Comparison of ENCODE assay signal across 34 cellular contexts in genomic region chr3:102577390-102577789, GRCh38.
"Had no signal": no experiment of that assay in that cellular context is flagged by ENCODE, and none has a peak within 500 bp of the region (broad histone marks: within the 10 kb centered on the region; RNA-seq: fewer than 3 reads in every experiment).

No MANE protein-coding gene starts in this region.

- H3K4me3 Mint-ChIP-seq: activated B cell treated with CpG ODN at 0.5 μM for 24 hours; activated CD8-positive, alpha-beta memory T cell treated with anti-CD3 and anti-CD28 coated beads, Interleukin-2, amount 10 ng/mL, durations not matched to agents 7 days and 5 days; activated CD8-positive, alpha-beta T cell treated with anti-CD3 and anti-CD28 coated beads for 36 hours; activated naive CD4-positive, alpha-beta T cell treated with anti-CD3 and anti-CD28 coated beads for 36 hours; activated naive CD4-positive, alpha-beta T cell treated with anti-CD3 and anti-CD28 coated beads, Interleukin-2, amount 50 U/mL, for 24 hours; activated naive CD8-positive, alpha-beta T cell treated with anti-CD3 and anti-CD28 coated beads for 36 hours; activated naive CD8-positive, alpha-beta T cell treated with anti-CD3 and anti-CD28 coated beads, Interleukin-2, amount 50 U/mL, for 24 hours; activated T-helper 1 cell treated with anti-CD3 and anti-CD28 coated beads, Interleukin-12 subunit alpha, Interleukin-12 subunit beta, Interleukin-2, Interleukin-4 antibody, amounts not matched to agents 30 ng/mL and 10 ng/mL and 1 ng/mL, durations not matched to agents 14 hours and 24 hours and 36 hours; brain had no signal

- H3K4me1 ChIP-seq: adrenal gland, breast epithelium, colonic mucosa, esophagus squamous epithelium, gastroesophageal sphincter, heart right ventricle had no signal

- H3K4me3 ChIP-seq: adrenal gland, breast epithelium, cardiac muscle cell, colonic mucosa, esophagus squamous epithelium, gastroesophageal sphincter, heart right ventricle had no signal

- H3K27ac ChIP-seq: adrenal gland, breast epithelium, cardiac muscle cell, colonic mucosa, epithelial cell of prostate, esophagus squamous epithelium, gastroesophageal sphincter, heart right ventricle, WERI-Rb-1 had no signal

- ATAC-seq: activated CD4-positive, CD25-positive, alpha-beta regulatory T cell treated with anti-CD3 and anti-CD28 coated beads, Interleukin-2, amount 50 U/mL, for 24 hours; activated CD8-positive, alpha-beta memory T cell treated with anti-CD3 and anti-CD28 coated beads, Interleukin-2, amount 10 ng/mL, durations not matched to agents 7 days and 5 days; activated CD8-positive, alpha-beta T cell treated with anti-CD3 and anti-CD28 coated beads for 36 hours; activated naive CD8-positive, alpha-beta T cell treated with anti-CD3 and anti-CD28 coated beads, Interleukin-2, amount 50 U/mL, for 24 hours; gastroesophageal sphincter; heart right ventricle had no signal

- H3K9me3 Mint-ChIP-seq: activated B cell treated with CpG ODN at 0.5 μM for 24 hours; activated CD8-positive, alpha-beta T cell treated with anti-CD3 and anti-CD28 coated beads for 36 hours; activated naive CD4-positive, alpha-beta T cell treated with anti-CD3 and anti-CD28 coated beads for 36 hours; activated naive CD4-positive, alpha-beta T cell treated with anti-CD3 and anti-CD28 coated beads, Interleukin-2, amount 50 U/mL, for 24 hours; activated naive CD8-positive, alpha-beta T cell treated with anti-CD3 and anti-CD28 coated beads for 36 hours; activated naive CD8-positive, alpha-beta T cell treated with anti-CD3 and anti-CD28 coated beads, Interleukin-2, amount 50 U/mL, for 24 hours; activated T-helper 1 cell treated with anti-CD3 and anti-CD28 coated beads, Interleukin-12 subunit alpha, Interleukin-12 subunit beta, Interleukin-2, Interleukin-4 antibody, amounts not matched to agents 30 ng/mL and 10 ng/mL and 1 ng/mL, durations not matched to agents 14 hours and 24 hours and 36 hours; activated T-helper 2 cell treated with anti-CD3 and anti-CD28 coated beads, Interferon-gamma antibody, Interleukin-2, Interleukin-4, amounts not matched to agents 10 μg/mL and 5 μg/mL and 100 μg/mL, durations not matched to agents 14 hours and 24 hours and 36 hours; brain had no signal

- H3K36me3 Mint-ChIP-seq: activated CD8-positive, alpha-beta memory T cell treated with anti-CD3 and anti-CD28 coated beads, Interleukin-2, amount 10 ng/mL, durations not matched to agents 7 days and 5 days; activated naive CD4-positive, alpha-beta T cell treated with anti-CD3 and anti-CD28 coated beads, Interleukin-2, amount 50 U/mL, for 24 hours; activated naive CD8-positive, alpha-beta T cell treated with anti-CD3 and anti-CD28 coated beads for 36 hours; brain had no signal

- DNase-seq: activated B cell treated with CpG ODN at 0.5 μM for 24 hours; activated CD4-positive, alpha-beta T cell treated with anti-CD3 and anti-CD28 coated beads for 48 hours; activated CD4-positive, alpha-beta T cell treated with anti-CD3 and anti-CD28 coated beads, Interleukin-2, amount 50 U/mL, for 1 hour; activated CD4-positive, alpha-beta T cell treated with anti-CD3 and anti-CD28 coated beads, Interleukin-2, amount 50 U/mL, for 48 hours; activated CD8-positive, alpha-beta memory T cell treated with anti-CD3 and anti-CD28 coated beads, Interleukin-2, amount 10 ng/mL, durations not matched to agents 7 days and 5 days; activated CD8-positive, alpha-beta memory T cell treated with anti-CD3 and anti-CD28 coated beads, Interleukin-2, amount 50 U/mL, for 4 hours; activated CD8-positive, alpha-beta T cell treated with anti-CD3 and anti-CD28 coated beads for 36 hours; activated effector memory CD4-positive, alpha-beta T cell treated with anti-CD3 and anti-CD28 coated beads, Interleukin-2, amount 50 U/mL, for 16 hours; activated naive CD4-positive, alpha-beta T cell treated with anti-CD3 and anti-CD28 coated beads for 36 hours; activated naive CD8-positive, alpha-beta T cell treated with anti-CD3 and anti-CD28 coated beads for 36 hours; activated naive CD8-positive, alpha-beta T cell treated with anti-CD3 and anti-CD28 coated beads, Interleukin-2, amount 50 U/mL, for 24 hours; activated T-cell treated with anti-CD3 and anti-CD28 coated beads, Interleukin-2, amount 50 U/mL, for 1 hour; activated T-cell treated with anti-CD3 and anti-CD28 coated beads, Interleukin-2, amount 50 U/mL, for 48 hours; adrenal gland; amygdala; aorta; central memory CD4-positive, alpha-beta T cell; cerebellar nuclear complex; colonic mucosa; effector CD8-positive, alpha-beta T cell; esophagus squamous epithelium; foreskin melanocyte; heart right ventricle; T-helper 2 cell; WERI-Rb-1 had no signal

- H3K27ac Mint-ChIP-seq: activated B cell treated with CpG ODN at 0.5 μM for 24 hours; activated CD8-positive, alpha-beta memory T cell treated with anti-CD3 and anti-CD28 coated beads, Interleukin-2, amount 10 ng/mL, durations not matched to agents 7 days and 5 days; activated CD8-positive, alpha-beta T cell treated with anti-CD3 and anti-CD28 coated beads for 36 hours; activated naive CD4-positive, alpha-beta T cell treated with anti-CD3 and anti-CD28 coated beads for 36 hours; activated naive CD4-positive, alpha-beta T cell treated with anti-CD3 and anti-CD28 coated beads, Interleukin-2, amount 50 U/mL, for 24 hours; activated naive CD8-positive, alpha-beta T cell treated with anti-CD3 and anti-CD28 coated beads for 36 hours; activated naive CD8-positive, alpha-beta T cell treated with anti-CD3 and anti-CD28 coated beads, Interleukin-2, amount 50 U/mL, for 24 hours; activated T-helper 1 cell treated with anti-CD3 and anti-CD28 coated beads, Interleukin-12 subunit alpha, Interleukin-12 subunit beta, Interleukin-2, Interleukin-4 antibody, amounts not matched to agents 30 ng/mL and 10 ng/mL and 1 ng/mL, durations not matched to agents 14 hours and 24 hours and 36 hours; activated T-helper 2 cell treated with anti-CD3 and anti-CD28 coated beads, Interferon-gamma antibody, Interleukin-2, Interleukin-4, amounts not matched to agents 10 μg/mL and 5 μg/mL and 100 μg/mL, durations not matched to agents 14 hours and 24 hours and 36 hours; brain had no signal

- H3K27me3 ChIP-seq: adrenal gland, breast epithelium, cardiac muscle cell, colonic mucosa, esophagus squamous epithelium, gastroesophageal sphincter, heart right ventricle had no signal

- H3K9me3 ChIP-seq: adrenal gland, breast epithelium, colonic mucosa, esophagus squamous epithelium, gastroesophageal sphincter, heart right ventricle had no signal

- H3K27me3 Mint-ChIP-seq: activated naive CD8-positive, alpha-beta T cell treated with anti-CD3 and anti-CD28 coated beads for 36 hours; activated naive CD8-positive, alpha-beta T cell treated with anti-CD3 and anti-CD28 coated beads, Interleukin-2, amount 50 U/mL, for 24 hours; brain had no signal

- H3K36me3 ChIP-seq: adrenal gland, breast epithelium, cardiac muscle cell, colonic mucosa, esophagus squamous epithelium, gastroesophageal sphincter, heart right ventricle, WERI-Rb-1 had no signal

- H3K4me1 Mint-ChIP-seq: activated B cell treated with CpG ODN at 0.5 μM for 24 hours; activated CD8-positive, alpha-beta memory T cell treated with anti-CD3 and anti-CD28 coated beads, Interleukin-2, amount 10 ng/mL, durations not matched to agents 7 days and 5 days; activated naive CD4-positive, alpha-beta T cell treated with anti-CD3 and anti-CD28 coated beads, Interleukin-2, amount 50 U/mL, for 24 hours; activated naive CD8-positive, alpha-beta T cell treated with anti-CD3 and anti-CD28 coated beads for 36 hours; activated naive CD8-positive, alpha-beta T cell treated with anti-CD3 and anti-CD28 coated beads, Interleukin-2, amount 50 U/mL, for 24 hours; brain had no signal
